22 cellular contexts compared by ENCODE assay signal in the genomic region with DNA sequence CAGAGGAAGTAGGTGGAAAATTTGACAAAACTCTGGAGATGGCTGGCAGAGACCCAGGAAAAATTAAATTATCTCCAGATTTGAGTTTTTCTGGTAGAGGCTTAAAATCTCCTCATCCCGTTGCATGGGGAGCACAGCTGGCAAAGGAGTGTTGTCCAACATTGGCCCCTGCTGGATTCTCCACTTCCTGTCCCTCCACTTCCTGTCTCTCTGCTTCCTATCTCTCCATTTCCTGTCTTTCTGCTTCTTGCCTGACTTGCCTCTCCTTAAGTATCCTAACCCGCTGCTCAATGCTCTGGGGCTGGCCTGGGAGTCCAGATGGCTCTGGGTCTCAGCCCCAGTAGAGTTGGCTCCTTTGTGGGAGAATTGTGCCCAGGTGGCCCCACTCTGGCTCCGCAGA.
A peak's percentile ranks its signal among the peaks of the same experiment; 100 is the strongest.
DNase-seq lines count a peak whose midpoint lies in the region; ATAC-seq and TF ChIP-seq lines count a peak whose summit lies in the region.
"Had no signal": no experiment of that assay in that cellular context is flagged by ENCODE, and none has a peak within 500 bp of the region (broad histone marks: within the 10 kb centered on the region; RNA-seq: fewer than 3 reads in every experiment).

No MANE protein-coding gene starts in this region.

- H3K36me3 ChIP-seq in left ventricle myocardium inferior (no peaks in the 10 kb centered on the region), heart left ventricle (no peaks in the 10 kb centered on the region), ascending aorta (no peaks in the 10 kb centered on the region), osteoblast (ENCODE audit: insufficient read depth, low read length) (no peaks in the 10 kb centered on the region), aorta (ENCODE audit: control insufficient read depth in 1 of 2, insufficient read depth in 2 of 2, low read length in 1 of 2) (no peaks in the 10 kb centered on the region)

- no peaks in the 10 kb centered on the region for H3K27me3 Mint-ChIP-seq in activated CD8-positive, alpha-beta T cell treated with anti-CD3 and anti-CD28 coated beads, Interleukin-2, amount 10 ng/mL, durations not matched to agents 7 days and 5 days (ENCODE audit: low read depth)
- H3K27me3 Mint-ChIP-seq: activated CD4-positive, alpha-beta memory T cell treated with anti-CD3 and anti-CD28 coated beads, Interleukin-2, amount 10 ng/mL, durations not matched to agents 7 days and 5 days had no signal

- H2AFZ ChIP-seq in osteoblast (ENCODE audit: low read length), result peak overlapping the region; percentile 29

- H3K9me3 ChIP-seq in left ventricle myocardium inferior (replicated peaks) (no peaks in the 10 kb centered on the region), heart left ventricle (no peaks in the 10 kb centered on the region), ascending aorta (no peaks in the 10 kb centered on the region), osteoblast (ENCODE audit: low read depth, low read length) (peaks cover 6% of the 10 kb centered on the region), aorta (ENCODE audit: control insufficient read depth, low read length) (no peaks in the 10 kb centered on the region)

- H4K20me1 ChIP-seq in osteoblast (ENCODE audit: insufficient read depth, low read length), result no peaks in the 10 kb centered on the region

- intact Hi-C loops in left ventricle myocardium inferior (cut with micrococcal nuclease), result no loop called here
- intact Hi-C loops in heart left ventricle (cut with DNase I), result no loop called here
- intact Hi-C loops in ascending aorta (cut with DNase I), result loop anchor here (2.0 kb wide), 1 partner anchor 34 kb away; no protein-coding TSS in a partner anchor
- intact Hi-C loops in aorta (cut with DNase I), result loop anchor here in 1 of 2 donors (5.0 kb wide), 1 partner anchor 34 kb away; no protein-coding TSS in a partner anchor

- no peak for TF ChIP-seq CTCF in left ventricle myocardium inferior (IDR thresholded peaks at IDR 0.05; ENCODE audit: borderline replicate concordance)
- no peak for TF ChIP-seq CTCF in heart left ventricle (IDR thresholded peaks at IDR 0.05)
- TF ChIP-seq CTCF in ascending aorta (IDR thresholded peaks at IDR 0.05), result no peak
- TF ChIP-seq CTCF in osteoblast (IDR thresholded peaks at IDR 0.05; ENCODE audit: extremely low read depth, low read depth, low read length), result no peak

- peak overlapping the region; percentile 19 for H3K4me2 ChIP-seq in osteoblast (ENCODE audit: insufficient read depth, low read length)

- POLR2A ChIA-PET in activated CD8-positive, alpha-beta T cell treated with anti-CD3 and anti-CD28 coated beads, Interleukin-2, amount 10 ng/mL, durations not matched to agents 7 days and 5 days (lab: Charles Lee), result no interaction called here

- ATAC-seq in heart left ventricle, result no peak
- peak; percentile 55 for ATAC-seq in aorta (ENCODE audit: low FRiP score)
- no peak for ATAC-seq in HG03342 (IDR thresholded peaks at IDR 0.05; ENCODE audit: unreplicated experiment)
- no peak for ATAC-seq in HG02763 (IDR thresholded peaks at IDR 0.05; ENCODE audit: unreplicated experiment)
- no peak for ATAC-seq in activated CD8-positive, alpha-beta T cell treated with anti-CD3 and anti-CD28 coated beads, Interleukin-2, amount 10 ng/mL, durations not matched to agents 7 days and 5 days
- ATAC-seq: activated naive CD4-positive, alpha-beta T cell treated with anti-CD3 and anti-CD28 coated beads, Interleukin-2, amount 50 U/mL, for 72 hours had no signal

- H3K79me2 ChIP-seq in osteoblast (ENCODE audit: insufficient read depth, low read length), result no peaks in the 10 kb centered on the region

- no peaks in the 10 kb centered on the region for H3K9me3 Mint-ChIP-seq in activated CD8-positive, alpha-beta T cell treated with anti-CD3 and anti-CD28 coated beads, Interleukin-2, amount 10 ng/mL, durations not matched to agents 7 days and 5 days (ENCODE audit: insufficient read depth)
- H3K9me3 Mint-ChIP-seq: activated CD4-positive, alpha-beta memory T cell treated with anti-CD3 and anti-CD28 coated beads, Interleukin-2, amount 10 ng/mL, durations not matched to agents 7 days and 5 days; activated naive CD4-positive, alpha-beta T cell treated with anti-CD3 and anti-CD28 coated beads, Interleukin-2, amount 50 U/mL, for 72 hours; CD4-positive, alpha-beta T cell had no signal

- no peak for DNase-seq in left ventricle myocardium inferior
- DNase-seq in heart left ventricle, result no peak
- no peak for DNase-seq in ascending aorta (ENCODE audit: low spot score in 2 of 2)
- no peak for DNase-seq in osteoblast (ENCODE audit: insufficient read length, low spot score, missing footprints)
- no peak for DNase-seq in aorta
- DNase-seq in activated CD8-positive, alpha-beta T cell treated with anti-CD3 and anti-CD28 coated beads, Interleukin-2, amount 10 ng/mL, durations not matched to agents 7 days and 5 days, result no peak
- DNase-seq: activated CD4-positive, alpha-beta memory T cell treated with anti-CD3 and anti-CD28 coated beads, Interleukin-2, amount 10 ng/mL, durations not matched to agents 7 days and 5 days; activated CD4-positive, CD25-positive, alpha-beta regulatory T cell; CD4-positive, alpha-beta T cell; effector CD4-positive, alpha-beta T cell; erythroblast; foreskin melanocyte; kidney; mammary epithelial cell; MM.1S; NCI-H1436 treated with DMSO at 0.1 percent for 48 hours; NCI-H526 treated with DMSO at 0.1 percent for 48 hours; T1000 had no signal

- no peak overlapping the region for H3K27ac Mint-ChIP-seq in activated CD8-positive, alpha-beta T cell treated with anti-CD3 and anti-CD28 coated beads, Interleukin-2, amount 10 ng/mL, durations not matched to agents 7 days and 5 days
- H3K27ac Mint-ChIP-seq: activated CD4-positive, alpha-beta memory T cell treated with anti-CD3 and anti-CD28 coated beads, Interleukin-2, amount 10 ng/mL, durations not matched to agents 7 days and 5 days; activated naive CD4-positive, alpha-beta T cell treated with anti-CD3 and anti-CD28 coated beads, Interleukin-2, amount 50 U/mL, for 72 hours; CD4-positive, alpha-beta T cell; IgD-negative memory B cell had no signal

- no peaks in the 10 kb centered on the region for H3K4me1 ChIP-seq in left ventricle myocardium inferior
- H3K4me1 ChIP-seq in heart left ventricle, result no peaks in the 10 kb centered on the region
- peaks cover 0 to 10% of the 10 kb centered on the region in 2 donors for H3K4me1 ChIP-seq in ascending aorta
- H3K4me1 ChIP-seq in osteoblast (ENCODE audit: insufficient read depth, low read length), result peaks cover 26% of the 10 kb centered on the region
- peaks cover 0 to 3% of the 10 kb centered on the region in 2 donors for H3K4me1 ChIP-seq in aorta (ENCODE audit: control insufficient read depth in 1 of 2, insufficient read depth in 2 of 2, low read length in 2 of 2)

- WGBS in heart left ventricle, 4 donors, result 54 to 65% (median 60%) methylated on average over 3 of the region's 3 CpGs
- 61 to 62% methylated on average over 3 of the region's 3 CpGs for WGBS in aorta, 2 donors

- H3K36me3 Mint-ChIP-seq in activated CD8-positive, alpha-beta T cell treated with anti-CD3 and anti-CD28 coated beads, Interleukin-2, amount 10 ng/mL, durations not matched to agents 7 days and 5 days (ENCODE audit: low read depth), result no peaks in the 10 kb centered on the region
- H3K36me3 Mint-ChIP-seq: activated naive CD4-positive, alpha-beta T cell treated with anti-CD3 and anti-CD28 coated beads, Interleukin-2, amount 50 U/mL, for 72 hours; IgD-negative memory B cell had no signal

- CTCF ChIA-PET in activated CD8-positive, alpha-beta T cell treated with anti-CD3 and anti-CD28 coated beads, Interleukin-2, amount 10 ng/mL, durations not matched to agents 7 days and 5 days (lab: Charles Lee), result interaction anchor here (1.0 kb wide), 1 partner anchor 20 kb away, joined by 3 read pairs; no protein-coding TSS in a partner anchor

- peaks cover 95% of the 10 kb centered on the region for H3K27me3 ChIP-seq in left ventricle myocardium inferior (ENCODE audit: low read depth)
- peaks cover 0 to 17% (median 0%) of the 10 kb centered on the region in 9 donors for H3K27me3 ChIP-seq in heart left ventricle
- no peaks in the 10 kb centered on the region for H3K27me3 ChIP-seq in ascending aorta
- peaks cover 7% of the 10 kb centered on the region for H3K27me3 ChIP-seq in osteoblast (ENCODE audit: insufficient read depth, low read length)
- no peaks in the 10 kb centered on the region for H3K27me3 ChIP-seq in aorta (ENCODE audit: control insufficient read depth in 1 of 2, insufficient read depth in 2 of 2, low read length in 1 of 2)

- H3K4me1 Mint-ChIP-seq in activated CD8-positive, alpha-beta T cell treated with anti-CD3 and anti-CD28 coated beads, Interleukin-2, amount 10 ng/mL, durations not matched to agents 7 days and 5 days (ENCODE audit: low read depth), result peaks cover 5% of the 10 kb centered on the region
- H3K4me1 Mint-ChIP-seq: activated CD4-positive, alpha-beta memory T cell treated with anti-CD3 and anti-CD28 coated beads, Interleukin-2, amount 10 ng/mL, durations not matched to agents 7 days and 5 days had no signal

- TF ChIP-seq POLR2A in heart left ventricle (IDR thresholded peaks at IDR 0.05), result no peak

- H3K27ac ChIP-seq in left ventricle myocardium inferior (replicated peaks) (peak overlapping the region; percentile 55), heart left ventricle (peak overlapping the region in 1 of 12 donors; percentile 37), ascending aorta (peak overlapping the region; percentile 55 to 82), osteoblast (ENCODE audit: low read depth, low read length) (no peak overlapping the region), aorta (ENCODE audit: low read depth in 1 of 2, low read length in 2 of 2) (no peak overlapping the region)

- H3K4me3 ChIP-seq in left ventricle myocardium inferior, result no peak overlapping the region
- no peak overlapping the region for H3K4me3 ChIP-seq in heart left ventricle
- H3K4me3 ChIP-seq in ascending aorta, result no peak overlapping the region
- H3K4me3 ChIP-seq in osteoblast (ENCODE audit: insufficient read depth, low read length), result peak overlapping the region; percentile 13
- no peak overlapping the region for H3K4me3 ChIP-seq in aorta (ENCODE audit: low read length in 2 of 2)

- H3K4me3 Mint-ChIP-seq in activated CD8-positive, alpha-beta T cell treated with anti-CD3 and anti-CD28 coated beads, Interleukin-2, amount 10 ng/mL, durations not matched to agents 7 days and 5 days, result no peak overlapping the region
- H3K4me3 Mint-ChIP-seq: activated CD4-positive, alpha-beta memory T cell treated with anti-CD3 and anti-CD28 coated beads, Interleukin-2, amount 10 ng/mL, durations not matched to agents 7 days and 5 days; CD4-positive, alpha-beta T cell; IgD-negative memory B cell had no signal

Comparison
In these comparisons a context has a peak if more than half of its experiments do, and no peak if none do; other contexts are left out.
1. H3K27ac ChIP-seq: peak in left ventricle myocardium inferior (single experiment) and ascending aorta (2 of 2); none in osteoblast (single experiment) and aorta (0 of 2).